ENCODE assay signal across 1 cellular context in genomic region chr10:129963831-129964501, GRCh38.
TF ChIP-seq lines count a peak whose summit lies in the region.

A gene with protein sequence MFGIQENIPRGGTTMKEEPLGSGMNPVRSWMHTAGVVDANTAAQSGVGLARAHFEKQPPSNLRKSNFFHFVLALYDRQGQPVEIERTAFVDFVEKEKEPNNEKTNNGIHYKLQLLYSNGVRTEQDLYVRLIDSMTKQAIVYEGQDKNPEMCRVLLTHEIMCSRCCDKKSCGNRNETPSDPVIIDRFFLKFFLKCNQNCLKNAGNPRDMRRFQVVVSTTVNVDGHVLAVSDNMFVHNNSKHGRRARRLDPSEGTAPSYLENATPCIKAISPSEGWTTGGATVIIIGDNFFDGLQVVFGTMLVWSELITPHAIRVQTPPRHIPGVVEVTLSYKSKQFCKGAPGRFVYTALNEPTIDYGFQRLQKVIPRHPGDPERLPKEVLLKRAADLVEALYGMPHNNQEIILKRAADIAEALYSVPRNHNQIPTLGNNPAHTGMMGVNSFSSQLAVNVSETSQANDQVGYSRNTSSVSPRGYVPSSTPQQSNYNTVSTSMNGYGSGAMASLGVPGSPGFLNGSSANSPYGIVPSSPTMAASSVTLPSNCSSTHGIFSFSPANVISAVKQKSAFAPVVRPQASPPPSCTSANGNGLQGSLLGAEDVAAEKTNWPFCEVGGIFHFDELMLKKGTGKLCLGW (minus strand): TSS chr10:129964274. CDS start chr10:129963768, 506 bp downstream.

TF ChIP-seq in K562, 482 proteins besides CTCF, POLR2A, EP300 and RAD21 (continued from another document):
- TF ChIP-seq, protein P1, sequence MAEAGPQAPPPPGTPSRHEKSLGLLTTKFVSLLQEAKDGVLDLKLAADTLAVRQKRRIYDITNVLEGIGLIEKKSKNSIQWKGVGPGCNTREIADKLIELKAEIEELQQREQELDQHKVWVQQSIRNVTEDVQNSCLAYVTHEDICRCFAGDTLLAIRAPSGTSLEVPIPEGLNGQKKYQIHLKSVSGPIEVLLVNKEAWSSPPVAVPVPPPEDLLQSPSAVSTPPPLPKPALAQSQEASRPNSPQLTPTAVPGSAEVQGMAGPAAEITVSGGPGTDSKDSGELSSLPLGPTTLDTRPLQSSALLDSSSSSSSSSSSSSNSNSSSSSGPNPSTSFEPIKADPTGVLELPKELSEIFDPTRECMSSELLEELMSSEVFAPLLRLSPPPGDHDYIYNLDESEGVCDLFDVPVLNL (CRISPR knock-in tag; IDR thresholded peaks at IDR 0.05; ENCODE audit: low read depth): no peak
- TF ChIP-seq KAT7 (CRISPR knock-in tag; IDR thresholded peaks at IDR 0.05; ENCODE audit: borderline replicate concordance) (no peak), USF1 (CRISPR knock-in tag; IDR thresholded peaks at IDR 0.05) (no peak), ILF3 (IDR thresholded peaks at IDR 0.05; ENCODE audit: borderline replicate concordance) (no peak), SRSF9 (IDR thresholded peaks at IDR 0.05; ENCODE audit: borderline replicate concordance, low read depth, low read length) (no peak), ZNF12 (CRISPR knock-in tag; IDR thresholded peaks at IDR 0.05) (no peak), HMG20B (CRISPR knock-in tag; IDR thresholded peaks at IDR 0.05) (no peak), RBM22 (IDR thresholded peaks at IDR 0.05; ENCODE audit: low read depth, low read length, poor library complexity, severe bottlenecking) (no peak), ZC3H11A (IDR thresholded peaks at IDR 0.05; ENCODE audit: low read depth, low read length) (no peak), RFX1 (IDR thresholded peaks at IDR 0.05) (no peak)
- TF ChIP-seq, protein P2, sequence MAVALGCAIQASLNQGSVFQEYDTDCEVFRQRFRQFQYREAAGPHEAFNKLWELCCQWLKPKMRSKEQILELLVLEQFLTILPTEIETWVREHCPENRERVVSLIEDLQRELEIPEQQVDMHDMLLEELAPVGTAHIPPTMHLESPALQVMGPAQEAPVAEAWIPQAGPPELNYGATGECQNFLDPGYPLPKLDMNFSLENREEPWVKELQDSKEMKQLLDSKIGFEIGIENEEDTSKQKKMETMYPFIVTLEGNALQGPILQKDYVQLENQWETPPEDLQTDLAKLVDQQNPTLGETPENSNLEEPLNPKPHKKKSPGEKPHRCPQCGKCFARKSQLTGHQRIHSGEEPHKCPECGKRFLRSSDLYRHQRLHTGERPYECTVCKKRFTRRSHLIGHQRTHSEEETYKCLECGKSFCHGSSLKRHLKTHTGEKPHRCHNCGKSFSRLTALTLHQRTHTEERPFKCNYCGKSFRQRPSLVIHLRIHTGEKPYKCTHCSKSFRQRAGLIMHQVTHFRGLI (CRISPR knock-in tag; IDR thresholded peaks at IDR 0.05): no peak
